ENCODE assay signal across 2 cellular contexts in genomic region chr19:48415869-48416268, GRCh38.
TF ChIP-seq lines count a peak whose summit lies in the region.

No MANE protein-coding gene starts in this region.

TF ChIP-seq in IMR-90, 13 proteins besides CTCF, POLR2A, EP300 and RAD21:
- no peak for TF ChIP-seq RCOR1 (IDR thresholded peaks at IDR 0.05; ENCODE audit: insufficient replicate concordance, low read length)
- TF ChIP-seq MAFK (IDR thresholded peaks at IDR 0.05; ENCODE audit: low read depth, low read length) = no peak
- no peak for TF ChIP-seq USF2 (IDR thresholded peaks at IDR 0.05; ENCODE audit: low read depth, low read length)
- no peak for TF ChIP-seq SMC3 (IDR thresholded peaks at IDR 0.05; ENCODE audit: low read depth, low read length)
- no peak for TF ChIP-seq FOS (IDR thresholded peaks at IDR 0.05; ENCODE audit: low read depth, low read length)
- TF ChIP-seq MAZ (IDR thresholded peaks at IDR 0.05; ENCODE audit: borderline replicate concordance, low read depth, low read length) = no peak
- no peak for TF ChIP-seq MXI1 (IDR thresholded peaks at IDR 0.05; ENCODE audit: borderline replicate concordance, low read depth, low read length)
- TF ChIP-seq CEBPB (IDR thresholded peaks at IDR 0.05; ENCODE audit: low read depth, low read length) = no peak
- TF ChIP-seq ELK1 (IDR thresholded peaks at IDR 0.05; ENCODE audit: borderline replicate concordance, low read depth, low read length) = no peak
- no peak for TF ChIP-seq CHD1 (IDR thresholded peaks at IDR 0.05; ENCODE audit: low read depth, low read length)
- TF ChIP-seq BHLHE40 (IDR thresholded peaks at IDR 0.05; ENCODE audit: low read depth, low read length) = no peak
- TF ChIP-seq RFX5 (IDR thresholded peaks at IDR 0.05; ENCODE audit: low read depth, low read length) = no peak
- TF ChIP-seq NFE2L2 (IDR thresholded peaks at IDR 0.05; ENCODE audit: low read depth, low read length) = no peak

TF ChIP-seq in H1, 55 proteins besides CTCF, POLR2A, EP300 and RAD21:
- TF ChIP-seq GABPA (IDR thresholded peaks at IDR 0.05; ENCODE audit: borderline replicate concordance, insufficient read depth, low read length) (no peak), SIX5 (IDR thresholded peaks at IDR 0.05; ENCODE audit: low read depth, low read length) (no peak), RXRA (IDR thresholded peaks at IDR 0.05; ENCODE audit: insufficient read depth, low read depth, low read length) (no peak), EZH2 (IDR thresholded peaks at IDR 0.05; ENCODE audit: low read depth, low read length, severe bottlenecking) (no peak), POLR2AphosphoS5 (IDR thresholded peaks at IDR 0.05; ENCODE audit: low read depth, low read length) (no peak), TCF12 (IDR thresholded peaks at IDR 0.05; ENCODE audit: low read depth, low read length) (no peak), CTBP2 (IDR thresholded peaks at IDR 0.05; ENCODE audit: borderline replicate concordance, insufficient read depth, insufficient read length, low read length) (no peak), BCL11A (IDR thresholded peaks at IDR 0.05; ENCODE audit: low read depth in 2 of 2, low read length in 2 of 2) (no peak), SIN3A (conservative IDR thresholded peaks at IDR 0.05 in 1 of 2, IDR thresholded peaks at IDR 0.05 in 1 of 2; ENCODE audit: low read depth in 1 of 2, low read length in 2 of 2) (no peak), TAF7 (optimal IDR thresholded peaks at IDR 0.05; ENCODE audit: borderline replicate concordance, low read depth, low read length) (no peak), BRCA1 (IDR thresholded peaks at IDR 0.05; ENCODE audit: low read depth, low read length) (no peak), KDM1A (IDR thresholded peaks at IDR 0.05; ENCODE audit: borderline replicate concordance, low read length) (no peak), JUND (IDR thresholded peaks at IDR 0.05; ENCODE audit: low read length) (no peak), SP4 (IDR thresholded peaks at IDR 0.05; ENCODE audit: low read length) (no peak), RNF2 (IDR thresholded peaks at IDR 0.05; ENCODE audit: borderline replicate concordance, low read depth, low read length, missing control alignments, poor library complexity, severe bottlenecking) (no peak), PHF8 (conservative IDR thresholded peaks at IDR 0.05; ENCODE audit: low read depth, low read length) (no peak), HDAC2 (IDR thresholded peaks at IDR 0.05; ENCODE audit: borderline replicate concordance in 1 of 2, low read depth in 2 of 2, low read length in 2 of 2) (no peak)
